Comparison of ENCODE assay signal across 13 cellular contexts in genomic region chr16:508884-509736, GRCh38. TPM values are rescaled to one million over a fixed set of nuclear protein-coding genes. Genes with fewer than 3 reads are reported as not detected.
DNase-seq lines count a peak whose midpoint lies in the region; ATAC-seq and TF ChIP-seq lines count a peak whose summit lies in the region.
"Had no signal": no experiment of that assay in that cellular context is flagged by ENCODE, and none has a peak within 500 bp of the region (broad histone marks: within the 10 kb centered on the region; RNA-seq: fewer than 3 reads in every experiment).

No MANE protein-coding gene starts in this region.

- peaks cover 2% of the 10 kb centered on the region for H3K4me1 ChIP-seq in mucosa of descending colon (ENCODE audit: low read depth)

- peak; percentile 90 for DNase-seq in DMS 273 (lab: John Stamatoyannopoulos, UW; ENCODE audit: unreplicated experiment)
- peak; percentile 79 for DNase-seq in NCI-H82 (lab: John Stamatoyannopoulos, UW)
- DNase-seq in cerebellum (ENCODE audit: low spot score): peak; percentile 87
- DNase-seq in mucosa of descending colon: peak; percentile 42 to 50 (median 48)
- no peak for DNase-seq in stimulated activated CD4-positive, alpha-beta T cell treated with anti-CD3 and anti-CD28 coated beads, Interleukin-1b, Interleukin-23, amount 100 ng/mL, for 48 hours
- DNase-seq: activated naive CD8-positive, alpha-beta T cell treated with anti-CD3 and anti-CD28 coated beads, Interleukin-2, amount 50 U/mL, for 24 hours; NCI-H526 treated with DMSO at 0.1 percent for 48 hours; SW 1271; trophoblast cell had no signal

- TF ChIP-seq CTCF in mucosa of descending colon (IDR thresholded peaks at IDR 0.05): no peak

- H3K9me3 ChIP-seq in mucosa of descending colon: no peaks in the 10 kb centered on the region

- intact Hi-C loops in mucosa of descending colon (cut with DNase I, micrococcal nuclease): no loop called here

- no peak overlapping the region for H3K4me3 ChIP-seq in mucosa of descending colon

- ATAC-seq in mucosa of descending colon: peak; percentile 93
- no peak for ATAC-seq in HG02870 (IDR thresholded peaks at IDR 0.05; ENCODE audit: unreplicated experiment)
- ATAC-seq in HG03354 (IDR thresholded peaks at IDR 0.05; ENCODE audit: poor library complexity, severe bottlenecking, unreplicated experiment): no peak
- ATAC-seq in HG03469 (IDR thresholded peaks at IDR 0.05; ENCODE audit: unreplicated experiment): no peak
- ATAC-seq: activated naive CD8-positive, alpha-beta T cell treated with anti-CD3 and anti-CD28 coated beads, Interleukin-2, amount 50 U/mL, for 24 hours had no signal

- no peaks in the 10 kb centered on the region for H3K36me3 ChIP-seq in mucosa of descending colon (ENCODE audit: low read depth)

RNA-seq across cellular contexts. Expression of gene CAPN15, which starts 18.4 kb away (rescaled TPM):
- total RNA-seq in cerebellum (17.0 TPM), mucosa of descending colon (100 to 1,000 TPM in 2 of 3 donors, 10 to 100 TPM in 1; 73.5 to 110 (median 109) TPM)

RNA-seq across cellular contexts. Expression of gene PRR35, which starts 51.1 kb away (rescaled TPM):
- total RNA-seq in cerebellum: 2.7 TPM
- total RNA-seq in mucosa of descending colon: not detected
- total RNA-seq: skeletal muscle tissue had no signal

RNA-seq across cellular contexts. Expression of gene NHLRC4, which starts 57.7 kb away (rescaled TPM):
- total RNA-seq in cerebellum (0.27 TPM), mucosa of descending colon (under 1 TPM; 0.26 to 0.82 (median 0.36) TPM)
